Comparison of ENCODE assay signal across 27 cellular contexts in the genomic region with DNA sequence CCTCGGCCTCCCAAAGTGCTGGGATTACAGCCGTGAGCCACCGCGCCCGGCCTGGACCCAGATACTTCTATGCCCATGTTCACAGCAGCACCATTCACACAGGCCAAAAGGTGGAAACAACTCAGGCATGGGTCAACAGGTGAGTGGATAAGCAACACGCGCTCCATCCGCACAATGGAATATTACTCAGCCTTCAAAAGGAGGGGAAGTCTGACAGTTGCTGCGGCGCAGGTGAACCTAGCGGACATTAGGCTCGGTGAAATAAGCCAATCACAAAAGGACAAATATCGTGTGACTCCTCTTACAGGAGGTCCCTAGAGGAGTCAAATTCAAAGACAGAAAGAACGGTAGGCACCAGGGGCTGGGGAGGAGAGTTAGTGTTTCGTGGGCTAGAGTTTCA.
"Had no signal": no experiment of that assay in that cellular context is flagged by ENCODE, and none has a peak within 500 bp of the region (broad histone marks: within the 10 kb centered on the region; RNA-seq: fewer than 3 reads in every experiment).

No MANE protein-coding gene starts in this region.

- H3K27ac ChIP-seq: neural progenitor cell, ovary, parathyroid adenoma, psoas muscle, right lobe of liver, sigmoid colon, stomach, thoracic aorta, thyroid gland, tibial nerve, uterus had no signal

- H3K36me3 Mint-ChIP-seq: naive thymus-derived CD8-positive, alpha-beta T cell; natural killer cell treated with Interleukin-12 subunit alpha and Interleukin-12 subunit beta and Interleukin-15 and Interleukin-18, amount 100 ng/mL, for 72 hours; stimulated activated effector memory CD8-positive, alpha-beta T cell treated with anti-CD3 and anti-CD28 coated beads, Interleukin-12 subunit alpha, Interleukin-12 subunit beta, amount 100 ng/mL, for 72 hours had no signal

- H3K36me3 ChIP-seq: neural progenitor cell, ovary, right lobe of liver, sigmoid colon, thoracic aorta, tibial nerve, uterus had no signal

- FAIRE-seq: small intestine had no signal

- H3K9me3 ChIP-seq: ovary, psoas muscle, right lobe of liver, sigmoid colon, stomach, thoracic aorta, thyroid gland, tibial nerve, uterus had no signal

- H3K4me1 Mint-ChIP-seq: naive B cell; naive thymus-derived CD8-positive, alpha-beta T cell; stimulated activated effector memory CD8-positive, alpha-beta T cell treated with anti-CD3 and anti-CD28 coated beads, Interleukin-12 subunit alpha, Interleukin-12 subunit beta, amount 100 ng/mL, for 72 hours; stimulated activated naive B cell treated with anti-CD40 and anti-IgM and Interleukin-4, amounts not matched to agents 10 μg/mL and 1 μg/mL and 100 μg/mL, for 72 hours had no signal

- H3K9me3 Mint-ChIP-seq: natural killer cell treated with Interleukin-12 subunit alpha and Interleukin-12 subunit beta and Interleukin-15 and Interleukin-18, amount 100 ng/mL, for 72 hours; stimulated activated effector memory CD8-positive, alpha-beta T cell treated with anti-CD3 and anti-CD28 coated beads, Interleukin-12 subunit alpha, Interleukin-12 subunit beta, amount 100 ng/mL, for 72 hours; stimulated activated naive B cell treated with anti-CD40 and anti-IgM and Interleukin-4, amounts not matched to agents 10 μg/mL and 1 μg/mL and 100 μg/mL, for 72 hours; stimulated activated naive CD8-positive, alpha-beta T cell treated with anti-CD3 and anti-CD28 coated beads, Interleukin-15, Interleukin-2, amounts not matched to agents 100 ng/mL and 50 ng/mL, for 24 hours had no signal

- H3K27ac Mint-ChIP-seq: naive thymus-derived CD8-positive, alpha-beta T cell; natural killer cell treated with Interleukin-12 subunit alpha and Interleukin-12 subunit beta and Interleukin-15 and Interleukin-18, amount 100 ng/mL, for 72 hours; neural progenitor cell; progenitor cell of endocrine pancreas; stimulated activated effector memory CD8-positive, alpha-beta T cell treated with anti-CD3 and anti-CD28 coated beads, Interleukin-12 subunit alpha, Interleukin-12 subunit beta, amount 100 ng/mL, for 72 hours; stimulated activated naive B cell treated with anti-CD40 and anti-IgM and Interleukin-4, amounts not matched to agents 10 μg/mL and 1 μg/mL and 100 μg/mL, for 72 hours; stimulated activated naive CD8-positive, alpha-beta T cell treated with anti-CD3 and anti-CD28 coated beads, Interleukin-15, Interleukin-2, amounts not matched to agents 100 ng/mL and 50 ng/mL, for 24 hours had no signal

- H3K27me3 Mint-ChIP-seq: naive thymus-derived CD8-positive, alpha-beta T cell; progenitor cell of endocrine pancreas; stimulated activated naive CD8-positive, alpha-beta T cell treated with anti-CD3 and anti-CD28 coated beads, Interleukin-15, Interleukin-2, amounts not matched to agents 100 ng/mL and 50 ng/mL, for 24 hours had no signal

- H3K4me3 ChIP-seq: neural progenitor cell, ovary, psoas muscle, right lobe of liver, sigmoid colon, stomach, thoracic aorta, thyroid gland, tibial nerve, uterus had no signal

- ATAC-seq: naive thymus-derived CD8-positive, alpha-beta T cell; natural killer cell treated with Interleukin-12 subunit alpha and Interleukin-12 subunit beta and Interleukin-15 and Interleukin-18, amount 100 ng/mL, for 72 hours; psoas muscle; right cardiac atrium; right lobe of liver; stimulated activated effector memory CD8-positive, alpha-beta T cell treated with anti-CD3 and anti-CD28 coated beads, Interleukin-12 subunit alpha, Interleukin-12 subunit beta, amount 100 ng/mL, for 72 hours; stimulated activated naive B cell treated with anti-CD40 and anti-IgM and Interleukin-4, amounts not matched to agents 10 μg/mL and 1 μg/mL and 100 μg/mL, for 72 hours had no signal

- DNase-seq: naive B cell; naive thymus-derived CD8-positive, alpha-beta T cell; occipital lobe; ovary; psoas muscle; sigmoid colon; small intestine; stimulated activated CD4-positive, alpha-beta T cell treated with anti-CD3 and anti-CD28 coated beads, Interleukin-15, amount 100 ng/mL, for 24 hours; stimulated activated CD4-positive, alpha-beta T cell treated with anti-CD3 and anti-CD28 coated beads, Interleukin-2, amount 100 ng/mL, for 24 hours; stimulated activated CD4-positive, alpha-beta T cell treated with anti-CD3 and anti-CD28 coated beads, Interleukin-2, amount 100 ng/mL, for 48 hours; stimulated activated CD4-positive, alpha-beta T cell treated with anti-CD3 and anti-CD28 coated beads, Interleukin-4, amount 100 ng/mL, for 24 hours; stimulated activated naive B cell treated with anti-CD40 and anti-IgM and Interleukin-4, amounts not matched to agents 10 μg/mL and 1 μg/mL and 100 μg/mL, for 72 hours; stimulated activated naive CD4-positive, alpha-beta T cell treated with Interleukin-2 at 50 U/mL for 16 hours; stomach; thyroid gland; trophoblast cell; uterus had no signal

- H3K4me1 ChIP-seq: parathyroid adenoma, psoas muscle, sigmoid colon, uterus had no signal

- H3K4me3 Mint-ChIP-seq: naive thymus-derived CD8-positive, alpha-beta T cell; natural killer cell treated with Interleukin-12 subunit alpha and Interleukin-12 subunit beta and Interleukin-15 and Interleukin-18, amount 100 ng/mL, for 72 hours; neural progenitor cell; stimulated activated effector memory CD8-positive, alpha-beta T cell treated with anti-CD3 and anti-CD28 coated beads, Interleukin-12 subunit alpha, Interleukin-12 subunit beta, amount 100 ng/mL, for 72 hours; stimulated activated naive B cell treated with anti-CD40 and anti-IgM and Interleukin-4, amounts not matched to agents 10 μg/mL and 1 μg/mL and 100 μg/mL, for 72 hours; stimulated activated naive CD8-positive, alpha-beta T cell treated with anti-CD3 and anti-CD28 coated beads, Interleukin-15, Interleukin-2, amounts not matched to agents 100 ng/mL and 50 ng/mL, for 24 hours had no signal
